8 cellular contexts compared by ENCODE assay signal in the genomic region with DNA sequence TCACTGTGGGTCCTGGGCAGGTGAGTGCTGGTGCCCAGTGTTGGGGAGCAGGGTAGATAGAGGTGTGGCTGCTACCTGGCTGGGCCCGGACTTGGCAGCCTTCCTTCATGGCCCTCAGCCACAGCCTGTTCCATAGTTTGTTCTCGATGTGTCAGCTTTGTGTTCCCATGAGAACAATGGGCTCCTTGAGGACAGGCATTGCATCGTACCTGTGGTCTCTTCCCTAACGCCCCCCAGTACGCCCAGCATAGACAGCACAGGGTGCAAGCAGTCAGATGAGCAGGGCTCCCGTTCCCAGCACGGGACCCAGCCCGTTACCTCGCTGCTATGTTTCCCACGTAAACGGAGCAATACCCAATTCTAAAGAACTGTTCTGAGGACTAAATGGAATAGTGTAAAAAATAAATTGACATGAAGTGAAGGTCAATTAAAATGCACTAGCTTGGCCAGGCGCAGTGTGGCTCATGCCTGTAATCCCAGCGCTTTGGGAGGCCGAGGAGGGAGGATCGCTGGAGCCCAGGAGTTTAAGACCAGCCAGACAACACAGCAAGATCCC. TPM values are rescaled to one million over a fixed set of nuclear protein-coding genes. Genes with fewer than 3 reads are reported as not detected.
DNase-seq lines count a peak whose midpoint lies in the region; ATAC-seq and TF ChIP-seq lines count a peak whose summit lies in the region.

No MANE protein-coding gene starts in this region.

- H3K27me3 ChIP-seq in mucosa of stomach (ENCODE audit: control insufficient read depth, insufficient read depth, low read length), result peaks cover 3% of the 10 kb centered on the region

- TF ChIP-seq CTCF in chondrocyte (IDR thresholded peaks at IDR 0.05), result no peak

- no peaks in the 10 kb centered on the region for H3K36me3 ChIP-seq in mucosa of stomach (ENCODE audit: control insufficient read depth, insufficient read depth, low read length)

- peaks cover 43% of the 10 kb centered on the region for H3K4me1 Mint-ChIP-seq in stimulated activated naive CD8-positive, alpha-beta T cell treated with anti-CD3 and anti-CD28 coated beads, Interleukin-15, Interleukin-2, amounts not matched to agents 100 ng/mL and 50 ng/mL, for 24 hours (ENCODE audit: low read depth)
- peaks cover 27% of the 10 kb centered on the region for H3K4me1 Mint-ChIP-seq in chondrocyte (ENCODE audit: low read depth)

- H3K4me3 ChIP-seq in mucosa of stomach (ENCODE audit: low read length), result peak overlapping the region; percentile 77

- H3K9ac ChIP-seq in mucosa of stomach (ENCODE audit: low read length), result peak overlapping the region; percentile 78

- peaks cover 10% of the 10 kb centered on the region for H3K4me1 ChIP-seq in mucosa of stomach (ENCODE audit: control insufficient read depth, insufficient read depth, low read length)

- no peaks in the 10 kb centered on the region for H3K9me3 ChIP-seq in mucosa of stomach (ENCODE audit: control insufficient read depth, low read length)

- H3K27ac Mint-ChIP-seq in stimulated activated naive CD8-positive, alpha-beta T cell treated with anti-CD3 and anti-CD28 coated beads, Interleukin-15, Interleukin-2, amounts not matched to agents 100 ng/mL and 50 ng/mL, for 24 hours, result peak overlapping the region; percentile 82
- peak overlapping the region; percentile 70 for H3K27ac Mint-ChIP-seq in chondrocyte (ENCODE audit: unreplicated experiment)

- peaks cover 28% of the 10 kb centered on the region for H3K36me3 Mint-ChIP-seq in stimulated activated naive CD8-positive, alpha-beta T cell treated with anti-CD3 and anti-CD28 coated beads, Interleukin-15, Interleukin-2, amounts not matched to agents 100 ng/mL and 50 ng/mL, for 24 hours (ENCODE audit: low read depth)
- peaks cover 7% of the 10 kb centered on the region for H3K36me3 Mint-ChIP-seq in chondrocyte (ENCODE audit: low read depth)

- H3K4me3 Mint-ChIP-seq in stimulated activated naive CD8-positive, alpha-beta T cell treated with anti-CD3 and anti-CD28 coated beads, Interleukin-15, Interleukin-2, amounts not matched to agents 100 ng/mL and 50 ng/mL, for 24 hours, result peak overlapping the region; percentile 100
- H3K4me3 Mint-ChIP-seq in chondrocyte (ENCODE audit: unreplicated experiment), result peak overlapping the region; percentile 84

- DNase-seq in stimulated activated naive CD8-positive, alpha-beta T cell treated with anti-CD3 and anti-CD28 coated beads, Interleukin-15, Interleukin-2, amounts not matched to agents 100 U/mL and 50 U/mL, for 24 hours, result no peak
- DNase-seq in chondrocyte (ENCODE audit: low spot score), result peak; percentile 64
- no peak for DNase-seq in iPS-NIHi11 (ENCODE audit: low spot score)

- H3K9me3 Mint-ChIP-seq in stimulated activated naive CD8-positive, alpha-beta T cell treated with anti-CD3 and anti-CD28 coated beads, Interleukin-15, Interleukin-2, amounts not matched to agents 100 ng/mL and 50 ng/mL, for 24 hours, result no peaks in the 10 kb centered on the region
- no peaks in the 10 kb centered on the region for H3K9me3 Mint-ChIP-seq in chondrocyte (ENCODE audit: low read depth)

- no peak for ATAC-seq in stimulated activated naive CD8-positive, alpha-beta T cell treated with anti-CD3 and anti-CD28 coated beads, Interleukin-15, Interleukin-2, amounts not matched to agents 100 U/mL and 50 U/mL, for 24 hours
- ATAC-seq in GM18909 (IDR thresholded peaks at IDR 0.05; ENCODE audit: poor library complexity, unreplicated experiment) (no peak), GM18511 (IDR thresholded peaks at IDR 0.05; ENCODE audit: unreplicated experiment) (no peak), GM18873 (IDR thresholded peaks at IDR 0.05; ENCODE audit: low FRiP score, unreplicated experiment) (no peak)

- H3K27me3 Mint-ChIP-seq in stimulated activated naive CD8-positive, alpha-beta T cell treated with anti-CD3 and anti-CD28 coated beads, Interleukin-15, Interleukin-2, amounts not matched to agents 100 ng/mL and 50 ng/mL, for 24 hours, result no peaks in the 10 kb centered on the region
- H3K27me3 Mint-ChIP-seq in chondrocyte (ENCODE audit: low read depth), result peaks cover 15% of the 10 kb centered on the region

RNA-seq across cellular contexts. Expression of a gene that starts 0.8 kb away (rescaled TPM):
- 20.4 to 27.4 TPM (median 24.0 TPM) in 3 replicates for total RNA-seq in chondrocyte

RNA-seq across cellular contexts. Expression of a gene that starts 18.4 kb away (rescaled TPM):
- total RNA-seq in chondrocyte, result 0.15 to 1.4 TPM (median 0.87 TPM) in 3 replicates
